14 cellular contexts compared by ENCODE assay signal in the genomic region with DNA sequence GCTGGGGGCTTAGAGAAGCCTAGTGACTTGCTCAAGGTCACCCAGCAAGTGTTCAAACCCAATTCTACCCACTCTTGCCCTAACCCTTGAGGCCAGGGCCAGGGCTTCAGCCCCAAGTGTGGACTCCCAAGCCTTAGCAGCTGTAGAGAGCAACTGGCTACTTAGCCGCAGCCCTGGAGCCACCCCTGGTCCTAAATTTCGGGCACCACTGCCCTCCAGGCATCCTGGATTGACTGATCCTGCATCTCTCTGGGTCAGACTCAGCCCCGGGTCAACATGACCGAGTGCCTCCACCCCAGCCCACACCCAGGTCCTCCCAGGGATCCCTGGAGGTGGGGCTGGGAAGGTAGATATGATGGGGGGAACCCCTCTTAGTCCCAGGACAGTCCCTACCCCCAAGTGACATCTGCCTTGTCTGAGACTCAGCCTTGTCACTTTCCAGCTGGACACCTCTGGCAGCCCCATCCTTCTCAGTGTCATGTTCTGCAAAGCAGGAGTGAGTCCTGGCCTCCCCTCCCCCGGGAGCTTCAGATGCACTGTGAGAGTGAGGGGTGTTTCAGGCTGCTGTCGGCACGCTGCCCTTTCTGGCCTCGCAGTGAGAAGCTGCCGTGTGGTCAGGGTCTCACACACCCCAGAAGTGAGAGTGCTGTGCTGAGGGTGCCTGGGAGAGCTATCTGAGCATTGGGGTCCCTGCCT.
DNase-seq lines count a peak whose midpoint lies in the region; ATAC-seq and TF ChIP-seq lines count a peak whose summit lies in the region.
"Had no signal": no experiment of that assay in that cellular context is flagged by ENCODE, and none has a peak within 500 bp of the region (broad histone marks: within the 10 kb centered on the region; RNA-seq: fewer than 3 reads in every experiment).

No MANE protein-coding gene starts in this region.

- no peaks in the 10 kb centered on the region for H3K27me3 ChIP-seq in ACC112 (ENCODE audit: insufficient read depth, low read length)
- H3K27me3 ChIP-seq in SJSA1 (replicated peaks): no peaks in the 10 kb centered on the region
- H3K27me3 ChIP-seq in hepatocyte: no peaks in the 10 kb centered on the region
- no peaks in the 10 kb centered on the region for H3K27me3 ChIP-seq in prostate gland (replicated peaks; ENCODE audit: insufficient read depth)

- H3K9me3 ChIP-seq in SJSA1 (replicated peaks) (no peaks in the 10 kb centered on the region), hepatocyte (ENCODE audit: low read depth) (no peaks in the 10 kb centered on the region), prostate gland (no peaks in the 10 kb centered on the region)

- ATAC-seq in activated T-helper 17 cell treated with anti-CD3 and anti-CD28 coated beads, Interleukin-2, amount 50 U/mL, for 72 hours (replicated peaks): no peak

- H3K4me1 Mint-ChIP-seq in activated T-helper 17 cell treated with anti-CD3 and anti-CD28 coated beads, Interleukin-2, amount 50 U/mL, for 72 hours: no peaks in the 10 kb centered on the region
- H3K4me1 Mint-ChIP-seq: activated CD4-positive, alpha-beta T cell treated with anti-CD3 and anti-CD28 coated beads, Interleukin-2, amount 10 ng/mL, durations not matched to agents 7 days and 5 days had no signal

- intact Hi-C loops in prostate gland (cut with DNase I): loop anchor here (5.0 kb wide), 1 partner anchor 86 kb away; no protein-coding TSS in a partner anchor

- peak overlapping the region; percentile 2; the same call in 1 of the 2 replicates for H3K4me3 ChIP-seq in ACC112 (ENCODE audit: low read depth, low read length)
- H3K4me3 ChIP-seq in SJSA1: no peak overlapping the region
- H3K4me3 ChIP-seq in hepatocyte: no peak overlapping the region
- H3K4me3 ChIP-seq in prostate gland: no peak overlapping the region

- TF ChIP-seq CTCF in hepatocyte (IDR thresholded peaks at IDR 0.05; ENCODE audit: poor library complexity): no peak
- TF ChIP-seq CTCF in prostate gland (IDR thresholded peaks at IDR 0.05): no peak

- no peak overlapping the region for H3K27ac Mint-ChIP-seq in activated T-helper 17 cell treated with anti-CD3 and anti-CD28 coated beads, Interleukin-2, amount 50 U/mL, for 72 hours
- H3K27ac Mint-ChIP-seq: activated CD4-positive, alpha-beta T cell treated with anti-CD3 and anti-CD28 coated beads, Interleukin-2, amount 10 ng/mL, durations not matched to agents 7 days and 5 days; activated naive CD4-positive, alpha-beta T cell treated with anti-CD3 and anti-CD28 coated beads, Interleukin-2, amount 50 U/mL, for 72 hours had no signal

- H3K9me2 ChIP-seq in hepatocyte (replicated peaks; ENCODE audit: insufficient read depth): no peaks in the 10 kb centered on the region

- H3K36me3 Mint-ChIP-seq in activated T-helper 17 cell treated with anti-CD3 and anti-CD28 coated beads, Interleukin-2, amount 50 U/mL, for 72 hours (ENCODE audit: low read depth): no peaks in the 10 kb centered on the region
- H3K36me3 Mint-ChIP-seq: activated naive CD4-positive, alpha-beta T cell treated with anti-CD3 and anti-CD28 coated beads, Interleukin-2, amount 50 U/mL, for 72 hours had no signal

- WGBS in hepatocyte (ENCODE audit: low lambda C conversion rate, missing lambda C conversion rate): 65% methylated on average over 9 of the region's 9 CpGs
- WGBS in prostate gland: 81% methylated on average over 9 of the region's 9 CpGs

- no peak overlapping the region for H3K4me3 Mint-ChIP-seq in activated T-helper 17 cell treated with anti-CD3 and anti-CD28 coated beads, Interleukin-2, amount 50 U/mL, for 72 hours
- H3K4me3 Mint-ChIP-seq: activated CD4-positive, alpha-beta T cell treated with anti-CD3 and anti-CD28 coated beads, Interleukin-2, amount 10 ng/mL, durations not matched to agents 7 days and 5 days had no signal

- peaks cover 84% of the 10 kb centered on the region for H4K20me1 ChIP-seq in hepatocyte (ENCODE audit: insufficient read depth, poor library complexity, severe bottlenecking)

- H3K9me3 Mint-ChIP-seq in activated T-helper 17 cell treated with anti-CD3 and anti-CD28 coated beads, Interleukin-2, amount 50 U/mL, for 72 hours: no peaks in the 10 kb centered on the region
- H3K9me3 Mint-ChIP-seq: activated CD4-positive, alpha-beta T cell treated with anti-CD3 and anti-CD28 coated beads, Interleukin-2, amount 10 ng/mL, durations not matched to agents 7 days and 5 days; activated naive CD4-positive, alpha-beta T cell treated with anti-CD3 and anti-CD28 coated beads, Interleukin-2, amount 50 U/mL, for 72 hours had no signal

- H3K79me2 ChIP-seq in ACC112 (ENCODE audit: control insufficient read depth, insufficient read depth, low read length, unreplicated experiment): peaks cover 57% of the 10 kb centered on the region
- peaks cover 87% of the 10 kb centered on the region for H3K79me2 ChIP-seq in hepatocyte

- H2AFZ ChIP-seq in ACC112 (ENCODE audit: low read length, unreplicated experiment): no peak overlapping the region
- H2AFZ ChIP-seq in hepatocyte: no peak overlapping the region

- peaks cover 92% of the 10 kb centered on the region for H3K4me1 ChIP-seq in ACC112 (ENCODE audit: control insufficient read depth, insufficient read depth, low read length, unreplicated experiment)
- H3K4me1 ChIP-seq in SJSA1 (replicated peaks): peaks cover 99% of the 10 kb centered on the region
- peaks cover 65% of the 10 kb centered on the region for H3K4me1 ChIP-seq in hepatocyte (ENCODE audit: insufficient read depth)
- H3K4me1 ChIP-seq in prostate gland (replicated peaks): peaks cover 25% of the 10 kb centered on the region

- peak overlapping the region; percentile 42 for H3K4me2 ChIP-seq in hepatocyte

- H3K27ac ChIP-seq in ACC112 (ENCODE audit: low read depth, low read length) (peak overlapping the region; percentile 91), SJSA1 (peak overlapping the region; percentile 92), hepatocyte (peak overlapping the region; percentile 72), prostate gland (peak overlapping the region; percentile 23 to 56)

- TF ChIP-seq POLR2A in prostate gland (IDR thresholded peaks at IDR 0.05): no peak

- DNase-seq in SJSA1 (ENCODE audit: low read depth in 1 of 2, low spot score in 2 of 2) (peak in 1 of 2 experiments; percentile 57), hepatocyte (ENCODE audit: low spot score) (no peak), prostate gland (ENCODE audit: low spot score) (no peak), NCI-H2196 (lab: John Stamatoyannopoulos, UW; ENCODE audit: unreplicated experiment) (no peak), NCI-H345 (lab: John Stamatoyannopoulos, UW) (no peak), HPDE6-E6E7 (ENCODE audit: extremely low spot score) (no peak)
- DNase-seq: activated CD4-positive, alpha-beta T cell treated with anti-CD3 and anti-CD28 coated beads, Interleukin-2, amount 10 ng/mL, durations not matched to agents 7 days and 5 days; midbrain; NCI-H2081 treated with DMSO at 0.1 percent for 48 hours; SIG-M5; stimulated activated CD4-positive, alpha-beta T cell treated with anti-CD3 and anti-CD28 coated beads, Interleukin-4, amount 100 ng/mL, for 1 hour had no signal

- H3K36me3 ChIP-seq in ACC112 (ENCODE audit: insufficient read depth, low read length) (no peaks in the 10 kb centered on the region), SJSA1 (peaks cover 54% of the 10 kb centered on the region), hepatocyte (replicated peaks; ENCODE audit: insufficient read depth, low read depth) (no peaks in the 10 kb centered on the region), prostate gland (no peaks in the 10 kb centered on the region)

- no peaks in the 10 kb centered on the region for H3K27me3 Mint-ChIP-seq in activated T-helper 17 cell treated with anti-CD3 and anti-CD28 coated beads, Interleukin-2, amount 50 U/mL, for 72 hours
- H3K27me3 Mint-ChIP-seq: activated CD4-positive, alpha-beta T cell treated with anti-CD3 and anti-CD28 coated beads, Interleukin-2, amount 10 ng/mL, durations not matched to agents 7 days and 5 days had no signal

Comparison
In these comparisons a context has a peak if more than half of its experiments do, and no peak if none do; other contexts are left out.
1. H3K27ac ChIP-seq: peak in every context shown above with its lines; median percentile 92 in SJSA1; 91 in ACC112; 72 in hepatocyte; 40 in prostate gland.